In the genomic region with DNA sequence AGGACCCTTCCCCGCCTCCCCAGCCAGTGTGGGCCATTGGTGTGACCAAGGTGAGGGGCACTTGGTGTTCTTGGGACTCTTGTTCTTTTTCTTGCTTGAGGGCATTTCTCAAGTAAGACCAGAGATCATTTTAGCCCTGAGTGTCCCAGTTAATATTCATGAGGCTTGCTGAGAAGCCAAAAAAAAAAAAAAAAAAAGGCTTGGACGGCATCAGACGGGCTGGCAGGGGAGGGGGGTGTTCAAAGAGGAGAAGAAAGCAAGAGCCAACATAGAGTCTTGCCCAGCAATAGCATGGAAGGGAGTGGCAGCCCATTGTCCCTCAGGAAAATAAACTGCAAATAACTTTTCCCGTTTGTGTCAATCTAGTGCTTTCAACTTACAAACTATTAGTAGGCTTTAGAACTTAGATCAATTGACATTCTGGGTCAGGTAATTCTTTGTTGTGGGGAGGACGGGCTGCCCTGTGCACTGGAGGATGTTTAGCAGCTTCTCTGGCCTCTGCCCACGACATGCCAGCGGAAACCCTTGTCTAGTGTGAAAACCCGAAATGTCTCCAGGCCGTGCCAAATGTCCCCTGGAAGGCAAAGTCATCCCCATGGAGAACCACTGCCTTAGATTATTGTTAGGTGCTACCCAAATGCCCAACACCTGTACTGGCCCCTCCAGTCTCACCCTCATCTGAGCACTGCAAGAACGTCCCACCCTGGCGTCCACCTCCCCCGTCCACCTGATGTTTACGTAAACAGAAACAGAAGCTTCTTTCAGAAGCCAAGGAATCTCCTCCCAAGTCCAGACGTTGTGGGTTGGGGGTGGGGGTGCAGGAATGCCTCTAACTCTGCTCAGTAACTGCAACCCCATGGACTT, we compare ENCODE assay signal across 8 cellular contexts.
DNase-seq lines count a peak whose midpoint lies in the region; ATAC-seq, FAIRE-seq and TF ChIP-seq lines count a peak whose summit lies in the region.

No MANE protein-coding gene starts in this region.

- CTCF ChIA-PET in activated CD8-positive, alpha-beta memory T cell treated with anti-CD3 and anti-CD28 coated beads, Interleukin-2, amount 10 ng/mL, durations not matched to agents 7 days and 5 days (lab: Charles Lee): interaction anchor here (0.7 to 9.0 kb wide), 16 partner anchors 11 to 171 kb away, joined by 3 to 50 read pairs (median 4); partner anchors contain the start of gene BCL2
- CTCF ChIA-PET in activated B cell treated with CpG ODN at 0.5 μM for 24 hours (lab: Charles Lee): interaction anchor here (0.7 to 6.7 kb wide), 9 partner anchors 12 to 170 kb away, joined by 3 to 48 read pairs (median 9); partner anchors contain the start of gene BCL2

- TF ChIP-seq EP300 in transverse colon (IDR thresholded peaks at IDR 0.05; ENCODE audit: low read depth): no peak

- in situ Hi-C loops in transverse colon (cut with MboI; ENCODE audit: low pct_ligation_motif_present in 1 of 4, low pct_unique_long_range_greater_than_20kb in 1 of 4, low sequenced_read_pairs in 3 of 4): no loop called here

- FAIRE-seq in kidney (lab: Jason Lieb, UNC): no peak

- no peaks in the 10 kb centered on the region for H3K27me3 ChIP-seq in transverse colon
- H3K27me3 ChIP-seq in foreskin keratinocyte: peaks cover 32% of the 10 kb centered on the region

- peaks cover 98% of the 10 kb centered on the region for H3K4me1 Mint-ChIP-seq in activated CD8-positive, alpha-beta memory T cell treated with anti-CD3 and anti-CD28 coated beads, Interleukin-2, amount 10 ng/mL, durations not matched to agents 7 days and 5 days
- H3K4me1 Mint-ChIP-seq in activated B cell treated with CpG ODN at 0.5 μM for 24 hours: peaks cover 99% of the 10 kb centered on the region

- no peaks in the 10 kb centered on the region for H3K36me3 ChIP-seq in kidney (ENCODE audit: control insufficient read depth in 1 of 2, insufficient read depth in 2 of 2, low read length in 2 of 2)
- no peaks in the 10 kb centered on the region for H3K36me3 ChIP-seq in transverse colon

- H3K4me1 ChIP-seq in kidney (ENCODE audit: control insufficient read depth in 1 of 2, insufficient read depth in 1 of 2, low read depth in 1 of 2, low read length in 2 of 2): peaks cover 23 to 39% of the 10 kb centered on the region in 2 donors
- peaks cover 17 to 61% (median 41%) of the 10 kb centered on the region in 4 donors for H3K4me1 ChIP-seq in transverse colon
- H3K4me1 ChIP-seq in foreskin keratinocyte: peaks cover 10% of the 10 kb centered on the region

- 45 to 50% methylated on average over 3 to 14 of the region's 14 CpGs for WGBS in transverse colon (ENCODE audit: low coverage in 1 of 2), 2 donors

- peak overlapping the region; percentile 90 for H3K27ac Mint-ChIP-seq in activated CD8-positive, alpha-beta memory T cell treated with anti-CD3 and anti-CD28 coated beads, Interleukin-2, amount 10 ng/mL, durations not matched to agents 7 days and 5 days
- H3K27ac Mint-ChIP-seq in activated B cell treated with CpG ODN at 0.5 μM for 24 hours: peak overlapping the region; percentile 99

- H3K27ac ChIP-seq in kidney (ENCODE audit: low read depth in 2 of 2, low read length in 2 of 2) (peak overlapping the region; percentile 75 to 86), transverse colon (peak overlapping the region; percentile 73 to 85 (median 76)), foreskin keratinocyte (no peak overlapping the region)

- TF ChIP-seq POLR2A in transverse colon (IDR thresholded peaks at IDR 0.05): no peak

- peak overlapping the region in 1 of 2 donors; percentile 72 for H3K9ac ChIP-seq in kidney (ENCODE audit: low read length in 2 of 2)

- no peak for ATAC-seq in activated CD8-positive, alpha-beta memory T cell treated with anti-CD3 and anti-CD28 coated beads, Interleukin-2, amount 10 ng/mL, durations not matched to agents 7 days and 5 days
- no peak for ATAC-seq in activated B cell treated with CpG ODN at 0.5 μM for 24 hours (ENCODE audit: low read depth)
- ATAC-seq in esophagus mucosa: no peak
- no peak for ATAC-seq in foreskin keratinocyte

- H3K4me3 ChIP-seq in kidney (ENCODE audit: low read length in 2 of 2): peak overlapping the region in 1 of 2 donors; percentile 41
- H3K4me3 ChIP-seq in transverse colon: peak overlapping the region in 1 of 4 donors; percentile 34

- H3K9me3 ChIP-seq in kidney (ENCODE audit: control insufficient read depth in 1 of 2, low read length in 2 of 2) (no peaks in the 10 kb centered on the region), transverse colon (no peaks in the 10 kb centered on the region)

- peak overlapping the region; percentile 76 for H3K4me3 Mint-ChIP-seq in activated CD8-positive, alpha-beta memory T cell treated with anti-CD3 and anti-CD28 coated beads, Interleukin-2, amount 10 ng/mL, durations not matched to agents 7 days and 5 days
- peak overlapping the region; percentile 84 for H3K4me3 Mint-ChIP-seq in activated B cell treated with CpG ODN at 0.5 μM for 24 hours

- no peak for DNase-seq in activated CD8-positive, alpha-beta memory T cell treated with anti-CD3 and anti-CD28 coated beads, Interleukin-2, amount 10 ng/mL, durations not matched to agents 7 days and 5 days
- DNase-seq in activated CD8-positive, alpha-beta memory T cell treated with anti-CD3 and anti-CD28 coated beads for 24 hours: no peak
- DNase-seq in activated B cell treated with CpG ODN at 0.5 μM for 24 hours (no peak), kidney (no peak), transverse colon (no peak), EL (no peak), foreskin keratinocyte (no peak)

- intact Hi-C loops in activated B cell treated with CpG ODN at 0.5 μM for 24 hours (cut with micrococcal nuclease) (loop anchor here (1.0 to 5.0 kb wide), 7 partner anchors 18 to 634 kb away; partner anchors contain the start of gene ZCCHC2), kidney (cut with DNase I) (no loop called here), transverse colon (cut with DNase I; ENCODE audit: low total_unique reads) (no loop called here)

- H3K36me3 Mint-ChIP-seq in activated CD8-positive, alpha-beta memory T cell treated with anti-CD3 and anti-CD28 coated beads, Interleukin-2, amount 10 ng/mL, durations not matched to agents 7 days and 5 days: peaks cover 35% of the 10 kb centered on the region
- H3K36me3 Mint-ChIP-seq in activated B cell treated with CpG ODN at 0.5 μM for 24 hours (ENCODE audit: low read depth): peaks cover 51% of the 10 kb centered on the region

- TF ChIP-seq CTCF in activated B cell treated with CpG ODN at 0.5 μM for 24 hours (IDR thresholded peaks at IDR 0.05): no peak
- TF ChIP-seq CTCF in kidney (IDR thresholded peaks at IDR 0.05; ENCODE audit: borderline replicate concordance, extremely low read depth, insufficient read depth): no peak
- no peak for TF ChIP-seq CTCF in transverse colon (IDR thresholded peaks at IDR 0.05)
- TF ChIP-seq CTCF in foreskin keratinocyte (conservative IDR thresholded peaks at IDR 0.05): no peak

- no peaks in the 10 kb centered on the region for H3K27me3 Mint-ChIP-seq in activated CD8-positive, alpha-beta memory T cell treated with anti-CD3 and anti-CD28 coated beads, Interleukin-2, amount 10 ng/mL, durations not matched to agents 7 days and 5 days
- H3K27me3 Mint-ChIP-seq in activated B cell treated with CpG ODN at 0.5 μM for 24 hours: no peaks in the 10 kb centered on the region

- POLR2A ChIA-PET in activated B cell treated with CpG ODN at 0.5 μM for 24 hours (lab: Charles Lee): interaction anchor here (1.3 to 11.7 kb wide), 6 partner anchors 13 to 164 kb away, joined by 3 to 180 read pairs (median 37); partner anchors contain the start of gene BCL2

- no peaks in the 10 kb centered on the region for H3K9me3 Mint-ChIP-seq in activated CD8-positive, alpha-beta memory T cell treated with anti-CD3 and anti-CD28 coated beads, Interleukin-2, amount 10 ng/mL, durations not matched to agents 7 days and 5 days (ENCODE audit: low read depth)
- H3K9me3 Mint-ChIP-seq in activated B cell treated with CpG ODN at 0.5 μM for 24 hours: no peaks in the 10 kb centered on the region
